16 cellular contexts compared by ENCODE assay signal in the genomic region with DNA sequence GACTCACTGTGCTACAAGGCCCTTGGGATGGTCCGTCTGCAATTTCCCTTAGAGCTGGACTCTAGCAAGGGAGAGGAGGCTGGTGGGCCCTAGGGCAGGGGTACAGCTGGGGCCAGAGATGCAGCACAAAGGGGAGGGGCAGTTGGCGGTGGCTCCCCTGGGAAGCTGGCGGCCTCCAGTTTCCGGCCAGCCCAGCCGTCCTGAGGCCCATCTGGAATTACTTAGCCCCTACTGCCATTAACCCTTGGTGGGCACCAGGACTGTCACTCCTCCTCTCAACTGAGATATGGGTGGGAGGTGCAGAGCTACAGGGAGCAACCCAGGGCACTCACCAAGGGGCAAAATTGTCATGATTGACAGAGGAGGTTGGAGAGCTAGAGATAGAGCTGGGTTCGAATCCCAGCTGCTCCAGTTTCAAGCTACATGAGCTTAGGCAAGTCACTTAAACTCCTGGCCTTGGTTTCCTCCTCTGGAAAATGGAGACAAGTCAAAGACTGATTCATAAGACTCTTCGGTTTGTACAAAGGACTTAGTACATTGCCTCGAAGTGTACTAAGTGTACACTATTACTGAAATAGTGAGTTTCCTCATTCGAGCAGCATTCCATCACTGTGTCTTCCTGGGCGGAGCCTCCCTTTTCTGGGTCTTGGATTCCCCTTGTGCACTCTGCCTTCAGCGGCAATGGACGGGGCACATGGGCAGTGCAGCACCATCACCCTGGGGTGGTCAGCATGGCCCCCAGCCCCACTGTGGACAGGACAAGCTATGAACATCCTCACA. TPM values are rescaled to one million over a fixed set of nuclear protein-coding genes. Genes with fewer than 3 reads are reported as not detected.
DNase-seq lines count a peak whose midpoint lies in the region; ATAC-seq, FAIRE-seq and TF ChIP-seq lines count a peak whose summit lies in the region.
"Had no signal": no experiment of that assay in that cellular context is flagged by ENCODE, and none has a peak within 500 bp of the region (broad histone marks: within the 10 kb centered on the region; RNA-seq: fewer than 3 reads in every experiment).

No MANE protein-coding gene starts in this region.

- no peak for TF ChIP-seq POLR2A in spleen (IDR thresholded peaks at IDR 0.05)

- DNase-seq in GM03348 (ENCODE audit: low spot score), result peak; percentile 83
- DNase-seq in kidney, result no peak
- DNase-seq in spleen, result no peak
- no peak for DNase-seq in DMS79 treated with DMSO at 0.1 percent for 48 hours (lab: John Stamatoyannopoulos, UW)
- no peak for DNase-seq in DMS 273 treated with DMSO at 0.1 percent for 48 hours (lab: John Stamatoyannopoulos, UW)
- no peak for DNase-seq in occipital lobe (lab: John Stamatoyannopoulos, UW)
- DNase-seq: activated CD8-positive, alpha-beta T cell treated with anti-CD3 and anti-CD28 coated beads, Interleukin-2, amount 10 ng/mL, durations not matched to agents 7 days and 5 days; activated naive CD8-positive, alpha-beta T cell treated with anti-CD3 and anti-CD28 coated beads, Interleukin-2, amount 10 ng/mL, durations not matched to agents 7 days and 5 days; H9; immature natural killer cell; NCI-H2081 treated with DMSO at 0.1 percent for 48 hours had no signal

- intact Hi-C loops in kidney (cut with DNase I), result no loop called here
- intact Hi-C loops in spleen (cut with DNase I; ENCODE audit: low total_unique reads), result no loop called here

- H3K4me3 ChIP-seq in kidney (ENCODE audit: low read length in 2 of 2) (no peak overlapping the region), spleen (no peak overlapping the region)

- peak overlapping the region in 1 of 5 experiments; percentile 46 for H3K4me3 Mint-ChIP-seq in brain
- H3K4me3 Mint-ChIP-seq: activated CD8-positive, alpha-beta T cell treated with anti-CD3 and anti-CD28 coated beads, Interleukin-2, amount 10 ng/mL, durations not matched to agents 7 days and 5 days; activated naive CD8-positive, alpha-beta T cell treated with anti-CD3 and anti-CD28 coated beads, Interleukin-2, amount 10 ng/mL, durations not matched to agents 7 days and 5 days; H9; T-helper 2 cell treated with Interferon-gamma antibody and Interleukin-4, amounts not matched to agents 5 μg/mL and 100 μg/mL, for 36 hours had no signal

- peak overlapping the region in 3 of 5 experiments; percentile 55 to 82 (median 81) for H3K27ac Mint-ChIP-seq in brain
- H3K27ac Mint-ChIP-seq: activated CD8-positive, alpha-beta T cell treated with anti-CD3 and anti-CD28 coated beads, Interleukin-2, amount 10 ng/mL, durations not matched to agents 7 days and 5 days; activated naive CD8-positive, alpha-beta T cell treated with anti-CD3 and anti-CD28 coated beads, Interleukin-2, amount 10 ng/mL, durations not matched to agents 7 days and 5 days; H9; T-helper 2 cell treated with Interferon-gamma antibody and Interleukin-4, amounts not matched to agents 5 μg/mL and 100 μg/mL, for 36 hours had no signal

- H3K36me3 ChIP-seq in kidney (ENCODE audit: control insufficient read depth in 1 of 2, insufficient read depth in 2 of 2, low read length in 2 of 2) (no peaks in the 10 kb centered on the region), spleen (no peaks in the 10 kb centered on the region)

- peaks cover 75% of the 10 kb centered on the region for H3K4me1 Mint-ChIP-seq in brain

- 48 to 69% (median 63%) methylated on average over 12 of the region's 12 CpGs for WGBS in spleen, 5 donors

- ATAC-seq in GM19035 (IDR thresholded peaks at IDR 0.05; ENCODE audit: unreplicated experiment), result no peak
- ATAC-seq: activated CD8-positive, alpha-beta T cell treated with anti-CD3 and anti-CD28 coated beads, Interleukin-2, amount 10 ng/mL, durations not matched to agents 7 days and 5 days had no signal

- no peak for FAIRE-seq in kidney (lab: Jason Lieb, UNC)

- TF ChIP-seq CTCF in brain (conservative IDR thresholded peaks at IDR 0.05) (no peak), kidney (IDR thresholded peaks at IDR 0.05; ENCODE audit: borderline replicate concordance, extremely low read depth, insufficient read depth) (no peak), spleen (IDR thresholded peaks at IDR 0.05 in 8 of 11, conservative IDR thresholded peaks at IDR 0.05 in 3 of 11) (no peak)

- peaks cover 10 to 11% of the 10 kb centered on the region in 2 donors for H3K4me1 ChIP-seq in kidney (ENCODE audit: control insufficient read depth in 1 of 2, insufficient read depth in 1 of 2, low read depth in 1 of 2, low read length in 2 of 2)
- peaks cover 11 to 85% (median 30%) of the 10 kb centered on the region in 6 donors for H3K4me1 ChIP-seq in spleen

- peaks cover 0 to 19% (median 0%) of the 10 kb centered on the region in 7 donors for H3K27me3 ChIP-seq in spleen (replicated peaks in 1 of 7)

- no peak overlapping the region for H3K9ac ChIP-seq in kidney (ENCODE audit: low read length in 2 of 2)

- H3K27ac ChIP-seq in kidney (ENCODE audit: low read depth in 2 of 2, low read length in 2 of 2), result peak overlapping the region; percentile 58 to 81
- H3K27ac ChIP-seq in spleen, result peak overlapping the region in 7 of 8 donors; percentile 21 to 83 (median 79)

- H3K9me3 Mint-ChIP-seq in brain, result no peaks in the 10 kb centered on the region
- H3K9me3 Mint-ChIP-seq: activated naive CD8-positive, alpha-beta T cell treated with anti-CD3 and anti-CD28 coated beads, Interleukin-2, amount 10 ng/mL, durations not matched to agents 7 days and 5 days; H9; immature natural killer cell; T-helper 2 cell treated with Interferon-gamma antibody and Interleukin-4, amounts not matched to agents 5 μg/mL and 100 μg/mL, for 36 hours had no signal

- no peaks in the 10 kb centered on the region for H3K36me3 Mint-ChIP-seq in brain
- H3K36me3 Mint-ChIP-seq: immature natural killer cell had no signal

- no peaks in the 10 kb centered on the region for H3K9me3 ChIP-seq in kidney (ENCODE audit: control insufficient read depth in 1 of 2, low read length in 2 of 2)
- H3K9me3 ChIP-seq in spleen, result no peaks in the 10 kb centered on the region

- H3K27me3 Mint-ChIP-seq in brain, result peaks cover 8% of the 10 kb centered on the region

RNA-seq across cellular contexts. Expression of gene PDGFRB, which starts 2.7 kb away (rescaled TPM):
- polyA plus RNA-seq in brain (ENCODE audit: insufficient read depth, low read depth, low replicate concordance) (32.0 TPM), kidney (ENCODE audit: insufficient read depth, low read depth, low replicate concordance) (50.4 TPM), spleen (10 to 100 TPM; 12.8 to 27.4 (median 14.2) TPM)
- total RNA-seq in kidney (104 TPM), spleen (100 to 1,000 TPM in 3 of 7 donors, 10 to 100 TPM in 4; 66.8 to 144 (median 97.1) TPM), occipital lobe (13.7 TPM)

RNA-seq across cellular contexts. Expression of gene CDX1, which starts 8.2 kb away (rescaled TPM):
- not detected for polyA plus RNA-seq in brain (ENCODE audit: insufficient read depth, low read depth, low replicate concordance)
- total RNA-seq in kidney, result not detected
- polyA plus RNA-seq in kidney (ENCODE audit: insufficient read depth, low read depth, low replicate concordance), result 0.39 TPM
- total RNA-seq in spleen, result under 1 TPM in 2 of 7 donors, not detected in 5; 0.25 to 0.47 TPM
- 1 to 10 TPM in 1 of 3 donors, under 1 TPM in 2; 0.26 to 1.3 (median 0.41) TPM for polyA plus RNA-seq in spleen
- total RNA-seq in occipital lobe, result not detected
- total RNA-seq: activated CD8-positive, alpha-beta T cell treated with anti-CD3 and anti-CD28 coated beads, Interleukin-2, amount 10 ng/mL, durations not matched to agents 7 days and 5 days; activated naive CD8-positive, alpha-beta T cell treated with anti-CD3 and anti-CD28 coated beads, Interleukin-2, amount 10 ng/mL, durations not matched to agents 7 days and 5 days; pulmonary artery endothelial cell had no signal
- polyA plus RNA-seq: immature natural killer cell, urinary bladder had no signal

RNA-seq across cellular contexts. Expression of gene SLC6A7, which starts 31.5 kb away (rescaled TPM):
- polyA plus RNA-seq in brain (ENCODE audit: insufficient read depth, low read depth, low replicate concordance), result 4.1 TPM
- total RNA-seq in kidney, result not detected
- polyA plus RNA-seq in kidney (ENCODE audit: insufficient read depth, low read depth, low replicate concordance), result not detected
- not detected for total RNA-seq in spleen
- under 1 TPM in 2 of 3 donors, not detected in 1; 0.03 to 0.10 TPM for polyA plus RNA-seq in spleen
- 0.62 TPM for total RNA-seq in occipital lobe
- total RNA-seq: activated CD8-positive, alpha-beta T cell treated with anti-CD3 and anti-CD28 coated beads, Interleukin-2, amount 10 ng/mL, durations not matched to agents 7 days and 5 days; activated naive CD8-positive, alpha-beta T cell treated with anti-CD3 and anti-CD28 coated beads, Interleukin-2, amount 10 ng/mL, durations not matched to agents 7 days and 5 days; H9; pulmonary artery endothelial cell; urinary bladder had no signal
- polyA plus RNA-seq: immature natural killer cell had no signal
